In the genomic region with DNA sequence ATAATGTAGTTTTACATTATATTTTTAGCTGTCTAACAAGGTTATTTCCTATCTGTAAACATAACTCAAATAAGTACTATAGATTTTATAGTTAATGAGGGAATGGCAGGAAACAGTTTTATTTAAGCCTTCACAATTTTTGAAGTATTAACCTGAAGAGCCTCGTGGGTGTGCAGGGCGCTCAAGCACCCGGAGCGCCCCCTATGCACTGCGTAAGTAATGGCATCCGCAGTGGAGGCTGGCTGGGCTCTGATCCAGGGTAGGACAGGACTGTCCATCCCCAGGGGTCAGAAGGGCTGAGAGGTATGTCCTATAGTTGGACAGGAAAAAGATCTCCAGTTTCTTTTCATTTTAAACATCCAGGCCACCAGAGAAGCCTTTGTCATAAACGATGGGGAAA, we compare ENCODE assay signal across 9 cellular contexts. TPM values are rescaled to one million over a fixed set of nuclear protein-coding genes. Genes with fewer than 3 reads are reported as not detected.
DNase-seq lines count a peak whose midpoint lies in the region; ATAC-seq and TF ChIP-seq lines count a peak whose summit lies in the region.
"Had no signal": no experiment of that assay in that cellular context is flagged by ENCODE, and none has a peak within 500 bp of the region (broad histone marks: within the 10 kb centered on the region; RNA-seq: fewer than 3 reads in every experiment).

No MANE protein-coding gene starts in this region.

- DNase-seq in CD1c-positive myeloid dendritic cell (ENCODE audit: extremely low spot score) (peak; percentile 30), HAP-1 (ENCODE audit: low spot score in 2 of 2) (peak; percentile 25 to 63), UCSD-AML1 (lab: John Stamatoyannopoulos, UW; ENCODE audit: unreplicated experiment) (peak; percentile 26), left kidney (ENCODE audit: low read depth, low spot score) (peak; percentile 67), upper lobe of left lung (no peak), hepatic stellate cell (ENCODE audit: low spot score) (no peak)
- no peak for DNase-seq in effector memory CD4-positive, alpha-beta T cell
- no peak for DNase-seq in activated naive CD4-positive, alpha-beta T cell treated with anti-CD3 and anti-CD28 coated beads, Interleukin-2, amount 50 U/mL, for 16 hours

- in situ Hi-C loops in HAP-1 (cut with MboI; ENCODE audit: low sequenced_read_pairs) = no loop called here

- H3K36me3 ChIP-seq in HAP-1 (replicated peaks) = no peaks in the 10 kb centered on the region
- no peaks in the 10 kb centered on the region for H3K36me3 ChIP-seq in effector memory CD4-positive, alpha-beta T cell (ENCODE audit: control insufficient read depth, insufficient read depth, low read length)
- H3K36me3 ChIP-seq in upper lobe of left lung = no peaks in the 10 kb centered on the region

- TF ChIP-seq EP300 in upper lobe of left lung (IDR thresholded peaks at IDR 0.05) = no peak

- no peak for ATAC-seq in upper lobe of left lung (ENCODE audit: low FRiP score in 2 of 2)

- peak in 1 of 6 experiments; percentile 22 for TF ChIP-seq CTCF in upper lobe of left lung (IDR thresholded peaks at IDR 0.05)

- H3K9me3 ChIP-seq in HAP-1 (no peaks in the 10 kb centered on the region; the same call in 1 of the 2 replicates), upper lobe of left lung (no peaks in the 10 kb centered on the region)
- H3K9me3 ChIP-seq in effector memory CD4-positive, alpha-beta T cell (ENCODE audit: control insufficient read depth, low read length) = no peaks in the 10 kb centered on the region

- H3K4me3 ChIP-seq in HAP-1 (no peak overlapping the region), upper lobe of left lung (no peak overlapping the region)
- no peak overlapping the region for H3K4me3 ChIP-seq in effector memory CD4-positive, alpha-beta T cell (ENCODE audit: insufficient read depth, low read depth, low read length, poor library complexity, severe bottlenecking)

- peaks cover 15% of the 10 kb centered on the region for H3K27me3 ChIP-seq in HAP-1 (ENCODE audit: low read depth)
- H3K27me3 ChIP-seq in effector memory CD4-positive, alpha-beta T cell (replicated peaks; ENCODE audit: control insufficient read depth, insufficient read depth, low read length, poor library complexity, severe bottlenecking) = peaks cover 54% of the 10 kb centered on the region
- H3K27me3 ChIP-seq in upper lobe of left lung = peaks cover 0 to 79% (median 48%) of the 10 kb centered on the region in 4 donors

- H3K4me1 ChIP-seq in HAP-1 (peaks cover 35% of the 10 kb centered on the region), upper lobe of left lung (peaks cover 23 to 37% (median 28%) of the 10 kb centered on the region in 4 donors)
- H3K4me1 ChIP-seq in effector memory CD4-positive, alpha-beta T cell (ENCODE audit: control insufficient read depth, insufficient read depth, low read length, poor library complexity, severe bottlenecking) = peaks cover 4% of the 10 kb centered on the region

- H3K27ac ChIP-seq in effector memory CD4-positive, alpha-beta T cell (ENCODE audit: insufficient read depth, low read length, poor library complexity, severe bottlenecking) = no peak overlapping the region
- H3K27ac ChIP-seq in upper lobe of left lung = no peak overlapping the region

- no peak for TF ChIP-seq POLR2A in upper lobe of left lung (IDR thresholded peaks at IDR 0.05)

- WGBS in upper lobe of left lung, 2 donors = 15 to 24% methylated on average over 7 of the region's 7 CpGs

RNA-seq across cellular contexts. Expression of gene GBX2, which starts 8.2 kb away (rescaled TPM):
- not detected for total RNA-seq in upper lobe of left lung
- total RNA-seq: activated T-helper 2 cell treated with anti-CD3 and anti-CD28 coated beads, Interferon-gamma antibody, Interleukin-2, Interleukin-4, amounts not matched to agents 10 μg/mL and 5 μg/mL and 100 μg/mL, durations not matched to agents 14 hours and 24 hours and 36 hours had no signal

Comparison
In these comparisons a context has a peak if more than half of its experiments do, and no peak if none do; other contexts are left out.
1. DNase-seq: peak in CD1c-positive myeloid dendritic cell (single experiment), HAP-1 (2 of 2), UCSD-AML1 (single experiment) and left kidney (single experiment); none in effector memory CD4-positive, alpha-beta T cell (0 of 3), upper lobe of left lung (0 of 2), activated naive CD4-positive, alpha-beta T cell treated with anti-CD3 and anti-CD28 coated beads, Interleukin-2, amount 50 U/mL, for 16 hours (single experiment) and hepatic stellate cell (single experiment).